Comparison of ENCODE assay signal across 8 cellular contexts in genomic region chr18:63439334-63439733, GRCh38. TPM values are rescaled to one million over a fixed set of nuclear protein-coding genes. Genes with fewer than 3 reads are reported as not detected.
DNase-seq lines count a peak whose midpoint lies in the region; ATAC-seq and TF ChIP-seq lines count a peak whose summit lies in the region.

No MANE protein-coding gene starts in this region.

- no peak for TF ChIP-seq POLR2A in adrenal gland (IDR thresholded peaks at IDR 0.05)

- H3K27me3 ChIP-seq in SJCRH30 = no peaks in the 10 kb centered on the region
- peaks cover 3% of the 10 kb centered on the region for H3K27me3 ChIP-seq in adrenal gland
- no peaks in the 10 kb centered on the region for H3K27me3 ChIP-seq in cardiac muscle cell
- H3K27me3 ChIP-seq in psoas muscle (ENCODE audit: insufficient read depth in 3 of 3, low read length in 2 of 3) = no peaks in the 10 kb centered on the region

- no peak overlapping the region for H3K27ac ChIP-seq in SJCRH30
- no peak overlapping the region for H3K27ac ChIP-seq in adrenal gland
- no peak overlapping the region for H3K27ac ChIP-seq in cardiac muscle cell
- H3K27ac ChIP-seq in psoas muscle = no peak overlapping the region

- DNase-seq in Ammon's horn (ENCODE audit: low spot score) = peak; percentile 81
- peak; percentile 51 for DNase-seq in M059J (ENCODE audit: low read depth)
- DNase-seq in SJCRH30 = peak; percentile 12 to 57
- DNase-seq in adrenal gland = peak in 6 of 7 donors; percentile 31 to 69 (median 42)
- DNase-seq in cardiac muscle cell (ENCODE audit: low read depth in 1 of 2, low spot score in 1 of 2) = peak; percentile 72 to 81
- DNase-seq in psoas muscle = no peak
- no peak for DNase-seq in cortex of kidney (lab: John Stamatoyannopoulos, UW)

- WGBS in adrenal gland, 4 donors = 1 to 2% (median 2%) methylated on average over 6 of the region's 6 CpGs
- 2 to 4% (median 4%) methylated on average over 6 of the region's 6 CpGs for WGBS in psoas muscle, 3 donors

- no peaks in the 10 kb centered on the region for H3K4me1 ChIP-seq in SJCRH30
- H3K4me1 ChIP-seq in adrenal gland (replicated peaks in 1 of 2) = peaks cover 0 to 6% of the 10 kb centered on the region in 2 donors
- H3K4me1 ChIP-seq in cardiac muscle cell (ENCODE audit: low read depth) = no peaks in the 10 kb centered on the region
- H3K4me1 ChIP-seq in psoas muscle = no peaks in the 10 kb centered on the region

- H3K36me3 ChIP-seq in SJCRH30 (no peaks in the 10 kb centered on the region), adrenal gland (replicated peaks in 1 of 2) (no peaks in the 10 kb centered on the region), cardiac muscle cell (no peaks in the 10 kb centered on the region), psoas muscle (ENCODE audit: insufficient read depth in 1 of 2, low read depth in 1 of 2) (no peaks in the 10 kb centered on the region)

- ATAC-seq in GM18907 (IDR thresholded peaks at IDR 0.05; ENCODE audit: unreplicated experiment) (peak; percentile 49), psoas muscle (peak; percentile 64 to 90 (median 72))

- peak; percentile 66 to 88 (median 78) for TF ChIP-seq CTCF in adrenal gland (IDR thresholded peaks at IDR 0.05)
- TF ChIP-seq CTCF in cardiac muscle cell (IDR thresholded peaks at IDR 0.05; ENCODE audit: low read depth, low read length) = peak; percentile 79
- TF ChIP-seq CTCF in psoas muscle (IDR thresholded peaks at IDR 0.05) = peak; percentile 81

- intact Hi-C loops in adrenal gland (cut with DNase I) (loop anchor here (5.0 to 10.0 kb wide), 2 partner anchors 95 to 307 kb away; no protein-coding TSS in a partner anchor), psoas muscle (cut with DNase I) (loop anchor here in 1 of 2 donors (2.0 to 5.0 kb wide), 2 partner anchors 97 to 423 kb away; no protein-coding TSS in a partner anchor)

- H3K9me3 ChIP-seq in SJCRH30 (replicated peaks) (no peaks in the 10 kb centered on the region), adrenal gland (replicated peaks in 1 of 3) (no peaks in the 10 kb centered on the region), cardiac muscle cell (ENCODE audit: low read depth) (no peaks in the 10 kb centered on the region), psoas muscle (no peaks in the 10 kb centered on the region)

- H3K4me3 ChIP-seq in SJCRH30 (no peak overlapping the region), adrenal gland (no peak overlapping the region), cardiac muscle cell (no peak overlapping the region), psoas muscle (no peak overlapping the region)

RNA-seq across cellular contexts. Expression of gene VPS4B, which starts 17.1 kb away (rescaled TPM):
- 40.9 and 48.3 TPM in 2 replicates for total RNA-seq in M059J (2014; rRNA removed; shearing (Covaris generic))
- 21.2 and 21.9 TPM in 2 replicates for total RNA-seq in SJCRH30 (2014; rRNA removed; shearing (Covaris generic))
- total RNA-seq in adrenal gland (10 to 100 TPM; 15.0 to 58.5 (median 36.1) TPM), cardiac muscle cell (9.1 and 14.3 TPM in 2 replicates), psoas muscle (10 to 100 TPM; 17.7 to 24.8 (median 20.9) TPM)
- polyA plus RNA-seq in adrenal gland (10 to 100 TPM in 1 of 3 donors, 1 to 10 TPM in 2; 6.6 to 44.4 (median 9.4) TPM), cardiac muscle cell (14.6 and 15.5 TPM in 2 replicates), psoas muscle (10 to 100 TPM in 1 of 3 donors, 1 to 10 TPM in 2; 8.4 to 17.9 (median 9.0) TPM)

RNA-seq across cellular contexts. Expression of gene SERPINB5, which starts 37.4 kb away (rescaled TPM):
- total RNA-seq in M059J (2014; rRNA removed; shearing (Covaris generic)) = not detected in 2 replicates
- total RNA-seq in SJCRH30 (2014; rRNA removed; shearing (Covaris generic)) = not detected in 2 replicates
- total RNA-seq in adrenal gland (under 1 TPM in 1 of 8 donors, not detected in 7; 0.29 TPM), cardiac muscle cell (not detected in 2 replicates), psoas muscle (not detected)
- polyA plus RNA-seq in adrenal gland (under 1 TPM in 1 of 3 donors, not detected in 2; 0.07 TPM), cardiac muscle cell (not detected in 2 replicates), psoas muscle (under 1 TPM in 2 of 3 donors, not detected in 1; 0.03 TPM)

Comparison
In these comparisons a context has a peak if more than half of its experiments do, and no peak if none do; other contexts are left out.
1. DNase-seq: peak in Ammon's horn (single experiment), M059J (single experiment), SJCRH30 (2 of 2), adrenal gland (6 of 7) and cardiac muscle cell (2 of 2); none in psoas muscle (0 of 2) and cortex of kidney (single experiment).
2. Peak in every context shown above with its lines, with median percentiles within 50 percentile points of each other: CTCF ChIP-seq.